7 cellular contexts compared by ENCODE assay signal in the genomic region with DNA sequence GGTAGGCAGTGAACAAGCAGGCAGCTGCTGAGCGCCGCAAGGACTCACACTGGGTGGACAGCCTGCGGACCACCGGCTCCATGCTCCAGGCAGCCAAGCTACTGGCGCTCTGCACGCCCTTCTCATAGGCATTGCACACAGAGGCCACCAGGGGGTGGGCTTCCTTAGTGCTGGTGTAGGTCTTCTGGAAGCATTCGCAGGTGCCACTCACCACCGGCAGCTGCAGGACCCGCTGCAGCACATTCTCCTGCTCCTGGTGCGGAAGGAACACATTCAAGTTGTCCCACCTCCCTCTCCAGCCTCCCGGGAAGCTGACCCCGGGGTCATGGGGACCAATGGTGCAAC. TPM values are rescaled to one million over a fixed set of nuclear protein-coding genes. Genes with fewer than 3 reads are reported as not detected.
DNase-seq lines count a peak whose midpoint lies in the region; TF ChIP-seq lines count a peak whose summit lies in the region.

No MANE protein-coding gene starts in this region.

- peaks cover 19 to 28% of the 10 kb centered on the region in 2 donors for H3K4me1 ChIP-seq in ascending aorta
- H3K4me1 ChIP-seq in CD4-positive, alpha-beta memory T cell (ENCODE audit: insufficient read depth, low read length), result no peaks in the 10 kb centered on the region

- CTCF ChIA-PET in CD4-positive, alpha-beta memory T cell (lab: Charles Lee; ENCODE audit: partially characterized antibody), result no interaction called here

- peaks cover 4% of the 10 kb centered on the region for H3K27me3 Mint-ChIP-seq in T-helper 2 cell treated with Interferon-gamma antibody and Interleukin-4, amounts not matched to agents 5 μg/mL and 100 μg/mL, for 36 hours (ENCODE audit: low read depth)
- H3K27me3 Mint-ChIP-seq in CD4-positive, alpha-beta memory T cell, result peaks cover 0 to 7% of the 10 kb centered on the region in 2 donors

- TF ChIP-seq CTCF in GM06990 (IDR thresholded peaks at IDR 0.05; ENCODE audit: insufficient read depth, low read length, poor library complexity, severe bottlenecking), result peak; percentile 83
- TF ChIP-seq CTCF in ascending aorta (IDR thresholded peaks at IDR 0.05), result peak in 1 of 3 experiments; percentile 26

- H3K27me3 ChIP-seq in GM06990 (replicated peaks; ENCODE audit: control insufficient read depth, insufficient read depth, low read length), result no peaks in the 10 kb centered on the region; the same call in 1 of the 2 replicates
- no peaks in the 10 kb centered on the region for H3K27me3 ChIP-seq in ascending aorta
- no peaks in the 10 kb centered on the region for H3K27me3 ChIP-seq in CD4-positive, alpha-beta memory T cell (ENCODE audit: insufficient read depth, low read length)

- H3K36me3 ChIP-seq in GM06990 (ENCODE audit: control insufficient read depth, insufficient read depth, low read length) (no peaks in the 10 kb centered on the region), ascending aorta (no peaks in the 10 kb centered on the region)
- H3K36me3 ChIP-seq in CD4-positive, alpha-beta memory T cell (ENCODE audit: insufficient read depth, low read length), result no peaks in the 10 kb centered on the region

- no peak overlapping the region for H3K4me3 ChIP-seq in GM06990 (replicated peaks; ENCODE audit: low read depth, low read length)
- H3K4me3 ChIP-seq in ascending aorta, result no peak overlapping the region
- no peak overlapping the region for H3K4me3 ChIP-seq in CD4-positive, alpha-beta memory T cell (ENCODE audit: low read length in 2 of 2)

- H3K27ac ChIP-seq in ascending aorta, result peak overlapping the region; percentile 89 to 92
- no peak overlapping the region for H3K27ac ChIP-seq in CD4-positive, alpha-beta memory T cell (ENCODE audit: low read depth, low read length)

- H3K36me3 Mint-ChIP-seq in T-helper 2 cell treated with Interferon-gamma antibody and Interleukin-4, amounts not matched to agents 5 μg/mL and 100 μg/mL, for 36 hours (ENCODE audit: low read depth), result no peaks in the 10 kb centered on the region
- no peaks in the 10 kb centered on the region for H3K36me3 Mint-ChIP-seq in CD4-positive, alpha-beta memory T cell

- H3K4me1 Mint-ChIP-seq in T-helper 2 cell treated with Interferon-gamma antibody and Interleukin-4, amounts not matched to agents 5 μg/mL and 100 μg/mL, for 36 hours (ENCODE audit: low read depth), result no peaks in the 10 kb centered on the region
- H3K4me1 Mint-ChIP-seq in CD4-positive, alpha-beta memory T cell, result no peaks in the 10 kb centered on the region

- DNase-seq in GM06990 (ENCODE audit: extremely low read depth, insufficient read length), result no peak
- DNase-seq in HT-29 (ENCODE audit: low spot score), result peak; percentile 57
- no peak for DNase-seq in ascending aorta (ENCODE audit: low spot score in 2 of 2)
- DNase-seq in myocyte (ENCODE audit: low read depth), result peak; percentile 21
- no peak for DNase-seq in T-helper 2 cell treated with Interferon-gamma antibody and Interleukin-4, amounts not matched to agents 5 μg/mL and 100 μg/mL, for 36 hours (ENCODE audit: low spot score)
- DNase-seq in CD4-positive, alpha-beta memory T cell, result no peak
- DNase-seq in stimulated activated naive CD4-positive, alpha-beta T cell (lab: John Stamatoyannopoulos, UW), result no peak

- POLR2A ChIA-PET in CD4-positive, alpha-beta memory T cell (lab: Charles Lee; ENCODE audit: partially characterized antibody), result no interaction called here

- no peak overlapping the region for H3K27ac Mint-ChIP-seq in T-helper 2 cell treated with Interferon-gamma antibody and Interleukin-4, amounts not matched to agents 5 μg/mL and 100 μg/mL, for 36 hours
- H3K27ac Mint-ChIP-seq in CD4-positive, alpha-beta memory T cell, result no peak overlapping the region

- no peak overlapping the region for H3K4me3 Mint-ChIP-seq in T-helper 2 cell treated with Interferon-gamma antibody and Interleukin-4, amounts not matched to agents 5 μg/mL and 100 μg/mL, for 36 hours
- H3K4me3 Mint-ChIP-seq in CD4-positive, alpha-beta memory T cell, result no peak overlapping the region

- intact Hi-C loops in ascending aorta (cut with DNase I), result loop anchor here (10.0 kb wide), 1 partner anchor 222 kb away; a partner anchor contains a TSS
- intact Hi-C loops in CD4-positive, alpha-beta memory T cell (cut with micrococcal nuclease), result no loop called here

- H3K9me3 ChIP-seq in ascending aorta, result no peaks in the 10 kb centered on the region
- no peaks in the 10 kb centered on the region for H3K9me3 ChIP-seq in CD4-positive, alpha-beta memory T cell (ENCODE audit: control insufficient read depth in 1 of 2, low read length in 2 of 2)

- no peaks in the 10 kb centered on the region for H3K9me3 Mint-ChIP-seq in T-helper 2 cell treated with Interferon-gamma antibody and Interleukin-4, amounts not matched to agents 5 μg/mL and 100 μg/mL, for 36 hours
- no peaks in the 10 kb centered on the region for H3K9me3 Mint-ChIP-seq in CD4-positive, alpha-beta memory T cell

RNA-seq across cellular contexts. Expression of a gene that starts 6.0 kb away (rescaled TPM):
- 0.03 and 0.51 TPM in 2 replicates for total RNA-seq in HT-29 (2014; rRNA removed; shearing (Covaris generic))
- total RNA-seq in ascending aorta (39.3 TPM), myocyte (0.05 TPM in 2 replicates)
- 0.23 TPM for polyA plus RNA-seq in myocyte (2012)
- 1 to 10 TPM in 1 of 2 experiments, under 1 TPM in 1; 0.44 to 1.2 TPM for total RNA-seq in CD4-positive, alpha-beta memory T cell
- polyA plus RNA-seq in CD4-positive, alpha-beta memory T cell, result under 1 TPM in 1 of 2 donors, not detected in 1; 0.46 TPM

RNA-seq across cellular contexts. Expression of a gene that starts 17.4 kb away (rescaled TPM):
- total RNA-seq in HT-29 (2014; rRNA removed; shearing (Covaris generic)), result 5.8 and 8.8 TPM in 2 replicates
- total RNA-seq in ascending aorta (34.2 TPM), myocyte (7.1 and 7.3 TPM in 2 replicates)
- polyA plus RNA-seq in myocyte (2012), result 6.4 TPM
- 1 to 10 TPM; 2.9 to 3.0 TPM for total RNA-seq in CD4-positive, alpha-beta memory T cell
- polyA plus RNA-seq in CD4-positive, alpha-beta memory T cell, result 1 to 10 TPM in 1 of 2 donors, under 1 TPM in 1; 0.78 to 2.7 TPM

RNA-seq across cellular contexts. Expression of a gene that starts 17.5 kb away (rescaled TPM):
- total RNA-seq in HT-29 (2014; rRNA removed; shearing (Covaris generic)), result 0.08 and 0.61 TPM in 2 replicates
- total RNA-seq in ascending aorta (not detected), myocyte (not detected in 2 replicates)
- polyA plus RNA-seq in myocyte (2012), result 0.04 TPM
- total RNA-seq in CD4-positive, alpha-beta memory T cell, result not detected
- not detected for polyA plus RNA-seq in CD4-positive, alpha-beta memory T cell

RNA-seq across cellular contexts. Expression of a gene that starts 17.9 kb away (rescaled TPM):
- total RNA-seq in HT-29 (2014; rRNA removed; shearing (Covaris generic)), result 2.0 and 2.1 TPM in 2 replicates
- total RNA-seq in ascending aorta (39.1 TPM), myocyte (6.3 and 8.0 TPM in 2 replicates)
- polyA plus RNA-seq in myocyte (2012), result 7.7 TPM
- not detected for total RNA-seq in CD4-positive, alpha-beta memory T cell
- polyA plus RNA-seq in CD4-positive, alpha-beta memory T cell, result not detected

Comparison
In these comparisons a context has a peak if more than half of its experiments do, and no peak if none do; other contexts are left out.
1. DNase-seq: peak in HT-29 (single experiment) and myocyte (single experiment); none in GM06990 (single experiment), ascending aorta (0 of 2), T-helper 2 cell treated with Interferon-gamma antibody and Interleukin-4, amounts not matched to agents 5 μg/mL and 100 μg/mL, for 36 hours (single experiment), CD4-positive, alpha-beta memory T cell (0 of 5) and stimulated activated naive CD4-positive, alpha-beta T cell (0 of 6).
2. RNA of a gene that starts 6.0 kb away (total RNA-seq): 39.3 TPM in ascending aorta (single experiment); 0.44 to 1.2 TPM in CD4-positive, alpha-beta memory T cell, 0.03 to 0.51 TPM in HT-29 and 0.05 TPM in myocyte; every median in the first group is over 10 times any median in the second.